In genomic region chr6:33772114-33772830, GRCh38 we compare ENCODE assay signal across 11 cellular contexts. TPM values are rescaled to one million over a fixed set of nuclear protein-coding genes. Genes with fewer than 3 reads are reported as not detected.
A peak's percentile ranks its signal among the peaks of the same experiment; 100 is the strongest.
DNase-seq lines count a peak whose midpoint lies in the region; ATAC-seq and TF ChIP-seq lines count a peak whose summit lies in the region.
"Had no signal": no experiment of that assay in that cellular context is flagged by ENCODE, and none has a peak within 500 bp of the region (broad histone marks: within the 10 kb centered on the region; RNA-seq: fewer than 3 reads in every experiment).

No MANE protein-coding gene starts in this region.

- ATAC-seq in IMR-90 (ENCODE audit: low read depth), result no peak
- ATAC-seq in left colon, result peak; percentile 7

- peak overlapping the region; percentile 37; the same call in 1 of the 2 replicates for H3K4me2 ChIP-seq in IMR-90 (ENCODE audit: low read depth, low read length)

- H3K36me3 ChIP-seq in IMR-90 (ENCODE audit: control insufficient read depth, insufficient read depth, low read length) (peaks cover 43% of the 10 kb centered on the region), subcutaneous abdominal adipose tissue (ENCODE audit: control insufficient read depth in 5 of 5, insufficient read depth in 5 of 5, low read length in 5 of 5) (peaks cover 3 to 50% (median 47%) of the 10 kb centered on the region in 5 donors)

- CTCF ChIA-PET in IMR-90 (lab: Yijun Ruan, JAX), result interaction anchor here (0.6 to 2.7 kb wide), 11 partner anchors 12 to 382 kb away, joined by 3 to 17 read pairs (median 4); partner anchors contain the start of genes IP6K3 and UQCC2

- H3K56ac ChIP-seq in IMR-90 (ENCODE audit: extremely low read depth, insufficient read depth, low read length), result peak overlapping the region; percentile 89

- peak overlapping the region in 4 of 5 experiments; percentile 48 to 90 (median 75) for H3K27ac Mint-ChIP-seq in brain

- H2AK9ac ChIP-seq in IMR-90 (replicated peaks; ENCODE audit: low read depth, low read length, poor library complexity), result peak overlapping the region; percentile 95

- peaks cover 44% of the 10 kb centered on the region for H3K36me3 Mint-ChIP-seq in brain

- BruUV-seq in IMR-90 (replicated peaks; lab: Mats Ljungman, UMichigan), result no TSS peak

- peak overlapping the region; percentile 87 for H3K23ac ChIP-seq in IMR-90 (ENCODE audit: low read depth, low read length)

- intact Hi-C loops in IMR-90 (cut with micrococcal nuclease) (loop anchor here (2.0 kb wide), 1 partner anchor 17 kb away; the partner anchor contains the start of gene LEMD2), left colon (cut with DNase I, micrococcal nuclease) (loop anchor here in 1 of 2 donors (5.0 to 10.0 kb wide), 2 partner anchors 255 to 383 kb away; no protein-coding TSS in a partner anchor)

- dilution Hi-C loops in IMR-90 (cut with HindIII; ENCODE audit: low sequenced_read_pairs, unreplicated experiment), result no loop called here

- peak overlapping the region in 2 of 5 experiments; percentile 27 to 42 for H3K4me3 Mint-ChIP-seq in brain
- H3K4me3 Mint-ChIP-seq: activated naive CD4-positive, alpha-beta T cell treated with anti-CD3 and anti-CD28 coated beads, Interleukin-2, amount 50 U/mL, for 24 hours had no signal

- POLR2A ChIA-PET in IMR-90 (lab: Charles Lee; ENCODE audit: unreplicated experiment), result no interaction called here

- H2AFZ ChIP-seq in IMR-90 (replicated peaks; ENCODE audit: low read length, poor library complexity), result peak overlapping the region; percentile 57
- H2AFZ ChIP-seq: parathyroid adenoma had no signal

- H3K4me1 ChIP-seq in IMR-90 (ENCODE audit: control insufficient read depth, insufficient read depth, low read length) (peaks cover 49% of the 10 kb centered on the region), subcutaneous abdominal adipose tissue (ENCODE audit: control insufficient read depth in 5 of 5, insufficient read depth in 5 of 5, low read length in 5 of 5) (peaks cover 2 to 44% (median 31%) of the 10 kb centered on the region in 5 donors)

- H3K4ac ChIP-seq in IMR-90 (ENCODE audit: low read depth, low read length), result peak overlapping the region; percentile 93

- 64% methylated on average over 10 of the region's 24 CpGs; no CpG with 5 or more reads in 1 of the 2 experiments for WGBS in IMR-90 (ENCODE audit: extremely low coverage in 2 of 2, insufficient read length in 1 of 2), 2 experiments

- 0 out of 2 replicates have a peak, but pooled peaks cover 4% of the 10 kb centered on the region for H4K20me1 ChIP-seq in IMR-90 (ENCODE audit: insufficient read depth, low read length)

- H3K4me3 ChIP-seq in IMR-90 (ENCODE audit: insufficient read depth, low read depth, low read length), result no peak overlapping the region
- peak overlapping the region in 1 of 5 donors; percentile 34 for H3K4me3 ChIP-seq in subcutaneous abdominal adipose tissue (ENCODE audit: low read depth in 1 of 5, low read length in 5 of 5)

- peaks cover 0 to 35% of the 10 kb centered on the region in 2 experiments; a peak in 3 of 4 replicates for H3K79me1 ChIP-seq in IMR-90 (ENCODE audit: low read depth in 1 of 2, low read length in 2 of 2)

- peak overlapping the region; percentile 90 for H4K91ac ChIP-seq in IMR-90 (ENCODE audit: insufficient read depth, low read depth, low read length)

- no peak for TF ChIP-seq RAD21 in IMR-90 (IDR thresholded peaks at IDR 0.05; ENCODE audit: low read length)

- H3K27me3 Mint-ChIP-seq in brain, result peaks cover 3% of the 10 kb centered on the region
- H3K27me3 Mint-ChIP-seq: activated naive CD4-positive, alpha-beta T cell treated with anti-CD3 and anti-CD28 coated beads, Interleukin-2, amount 50 U/mL, for 24 hours had no signal

- peak overlapping the region; percentile 35; the same call in 1 of the 2 replicates for H3K18ac ChIP-seq in IMR-90 (ENCODE audit: low read depth, low read length)

- peak overlapping the region; percentile 68; the same call in 2 of the 3 replicates for H2BK15ac ChIP-seq in IMR-90 (ENCODE audit: low read depth, low read length)

- H3K9ac ChIP-seq in IMR-90 (ENCODE audit: low read depth, low read length), result peak overlapping the region; percentile 46
- peak overlapping the region in 2 of 5 donors; percentile 42 to 53 for H3K9ac ChIP-seq in subcutaneous abdominal adipose tissue (ENCODE audit: low read length in 5 of 5)
- H3K9ac ChIP-seq: parathyroid adenoma had no signal

- TF ChIP-seq POLR2A in IMR-90 (IDR thresholded peaks at IDR 0.05; ENCODE audit: low read depth, low read length), result no peak

- peak overlapping the region; percentile 66 for H3K14ac ChIP-seq in IMR-90 (replicated peaks; ENCODE audit: low read depth, low read length)

- in situ Hi-C loops in IMR-90 (cut with MboI; ENCODE audit: low sequenced_read_pairs), result loop anchor here (5.0 kb wide), 1 partner anchor 260 kb away; no protein-coding TSS in a partner anchor

- H3K27ac ChIP-seq in IMR-90 (ENCODE audit: insufficient read depth, low read length) (peak overlapping the region; percentile 82), subcutaneous abdominal adipose tissue (ENCODE audit: low read depth, low read length) (peak overlapping the region; percentile 9)
- H3K27ac ChIP-seq: HL-60, parathyroid adenoma had no signal

- peaks cover 0 to 5% (median under 1%) of the 10 kb centered on the region in 5 experiments for H3K9me3 Mint-ChIP-seq in brain
- H3K9me3 Mint-ChIP-seq: activated naive CD4-positive, alpha-beta T cell treated with anti-CD3 and anti-CD28 coated beads, Interleukin-2, amount 50 U/mL, for 24 hours had no signal

- H3K4me1 Mint-ChIP-seq in brain, result peaks cover 57% of the 10 kb centered on the region

- DNase-seq in IMR-90 (peak; percentile 30), left colon (no peak), NOMO-1 treated with DMSO at 0.1 percent for 48 hours (lab: John Stamatoyannopoulos, UW; ENCODE audit: unreplicated experiment) (no peak), HT-29 (ENCODE audit: low spot score) (no peak), COLO668 (lab: John Stamatoyannopoulos, UW; ENCODE audit: unreplicated experiment) (no peak), iPS-NIHi11 (ENCODE audit: low spot score) (no peak)

- peak overlapping the region; percentile 70 for H2BK5ac ChIP-seq in IMR-90 (ENCODE audit: low read depth, low read length, poor library complexity, severe bottlenecking)

- H3K9me3 ChIP-seq in IMR-90 (ENCODE audit: control insufficient read depth, insufficient read depth, low read length) (no peaks in the 10 kb centered on the region), subcutaneous abdominal adipose tissue (ENCODE audit: control insufficient read depth in 5 of 5, low read length in 5 of 5) (peaks cover 0 to 1% (median 0%) of the 10 kb centered on the region in 5 donors)

- H3K9me1 ChIP-seq in IMR-90 (ENCODE audit: insufficient read depth, low read length), result peaks cover 30% of the 10 kb centered on the region

- peak overlapping the region; percentile 6; the same call in 1 of the 2 replicates for H4K5ac ChIP-seq in IMR-90 (ENCODE audit: low read depth, low read length)

- no peaks in the 10 kb centered on the region for H3K27me3 ChIP-seq in IMR-90 (ENCODE audit: control insufficient read depth, insufficient read depth, low read length)
- peaks cover 0 to 3% (median 0%) of the 10 kb centered on the region in 5 donors for H3K27me3 ChIP-seq in subcutaneous abdominal adipose tissue (ENCODE audit: control insufficient read depth in 5 of 5, insufficient read depth in 4 of 5, low read length in 5 of 5)

- peak overlapping the region; percentile 92 for H2BK120ac ChIP-seq in IMR-90 (ENCODE audit: low read depth, low read length)

- H2AK5ac ChIP-seq in IMR-90 (ENCODE audit: low read depth, low read length), result peak overlapping the region; percentile 79

- TF ChIP-seq CTCF in IMR-90 (conservative IDR thresholded peaks at IDR 0.05; ENCODE audit: low read depth, low read length) (no peak), brain (conservative IDR thresholded peaks at IDR 0.05) (no peak)

- H2BK20ac ChIP-seq in IMR-90 (ENCODE audit: low read depth, low read length), result peak overlapping the region; percentile 69

- peak overlapping the region; percentile 89 to 93 for H4K8ac ChIP-seq in IMR-90 (ENCODE audit: low read depth in 2 of 2, low read length in 2 of 2)

TF ChIP-seq in IMR-90, 13 proteins besides CTCF, POLR2A, EP300 and RAD21 (continues in another document):
- TF ChIP-seq SMC3 (IDR thresholded peaks at IDR 0.05; ENCODE audit: low read depth, low read length), result no peak
- TF ChIP-seq ELK1 (IDR thresholded peaks at IDR 0.05; ENCODE audit: borderline replicate concordance, low read depth, low read length), result no peak
- no peak for TF ChIP-seq RCOR1 (IDR thresholded peaks at IDR 0.05; ENCODE audit: insufficient replicate concordance, low read length)
- no peak for TF ChIP-seq MXI1 (IDR thresholded peaks at IDR 0.05; ENCODE audit: borderline replicate concordance, low read depth, low read length)

RNA-seq across cellular contexts. Expression of gene LEMD2, which starts 16.7 kb away (rescaled TPM):
- total RNA-seq in IMR-90 (2012; rRNA removed) (24.4 and 26.5 TPM in 2 replicates), left colon (10 to 100 TPM; 62.6 to 66.7 TPM)
- polyA plus RNA-seq in IMR-90 (2012; rRNA removed) (37.8 and 43.6 TPM in 2 replicates), brain (ENCODE audit: insufficient read depth, low read depth, low replicate concordance) (49.4 TPM)
- 30.9 and 55.6 TPM in 2 replicates for polyA plus RNA-seq in IMR-90 (2012; cell fraction: cytosol; rRNA removed)
- polyA plus RNA-seq in IMR-90 (2012; cell fraction: nucleus; rRNA removed; ENCODE audit: low replicate concordance), result 98.1 and 109 TPM in 2 replicates
- 42.1 and 50.2 TPM in 2 replicates for total RNA-seq in HT-29 (2014; rRNA removed; shearing (Covaris generic))

RNA-seq across cellular contexts. Expression of gene IP6K3, which starts 25.6 kb away (rescaled TPM):
- total RNA-seq in IMR-90 (2012; rRNA removed) (0.18 and 0.28 TPM in 2 replicates), left colon (1 to 10 TPM in 1 of 2 donors, under 1 TPM in 1; 0.45 to 2.4 TPM)
- polyA plus RNA-seq in IMR-90 (2012; rRNA removed) (0.51 and 0.52 TPM in 2 replicates), brain (ENCODE audit: insufficient read depth, low read depth, low replicate concordance) (6.4 TPM)
- 0.22 and 0.62 TPM in 2 replicates for polyA plus RNA-seq in IMR-90 (2012; cell fraction: cytosol; rRNA removed)
- polyA plus RNA-seq in IMR-90 (2012; cell fraction: nucleus; rRNA removed; ENCODE audit: low replicate concordance), result 0.39 and 0.49 TPM in 2 replicates
- not detected in 2 replicates for total RNA-seq in HT-29 (2014; rRNA removed; shearing (Covaris generic))

RNA-seq across cellular contexts. Expression of gene MLN, which starts 31.5 kb away (rescaled TPM):
- total RNA-seq in IMR-90 (2012; rRNA removed), result not detected in 2 replicates
- polyA plus RNA-seq in IMR-90 (2012; rRNA removed), result not detected in 2 replicates
- not detected in 2 replicates for polyA plus RNA-seq in IMR-90 (2012; cell fraction: cytosol; rRNA removed)
- polyA plus RNA-seq in IMR-90 (2012; cell fraction: nucleus; rRNA removed; ENCODE audit: low replicate concordance), result not detected in 2 replicates
- not detected for polyA plus RNA-seq in brain (ENCODE audit: insufficient read depth, low read depth, low replicate concordance)
- not detected for total RNA-seq in left colon
- not detected in 2 replicates for total RNA-seq in HT-29 (2014; rRNA removed; shearing (Covaris generic))
